ENCODE assay signal across 20 cellular contexts in the genomic region with DNA sequence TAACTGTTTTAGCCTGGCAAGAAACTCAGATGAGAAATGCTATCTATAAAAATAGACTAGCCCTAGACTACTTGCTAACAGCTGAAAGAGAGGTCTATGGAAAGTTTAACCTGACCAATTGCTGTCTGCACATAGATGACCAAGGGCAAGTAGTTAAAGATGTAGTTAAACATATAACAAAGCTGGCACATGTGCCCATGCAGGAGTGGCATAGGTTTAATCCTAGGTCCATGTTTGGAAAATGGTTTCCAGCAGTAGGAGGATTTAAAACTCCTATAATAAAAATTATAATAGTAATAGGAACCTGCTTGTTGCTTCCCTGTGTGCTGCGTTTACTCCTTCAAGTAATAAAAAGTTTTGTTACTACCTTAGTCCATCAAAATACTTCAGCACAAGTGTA. TPM values are rescaled to one million over a fixed set of nuclear protein-coding genes. Genes with fewer than 3 reads are reported as not detected.
"Had no signal": no experiment of that assay in that cellular context is flagged by ENCODE, and none has a peak within 500 bp of the region (broad histone marks: within the 10 kb centered on the region; RNA-seq: fewer than 3 reads in every experiment).

No MANE protein-coding gene starts in this region.

- H3K9me3 ChIP-seq: MG63, SJCRH30 had no signal

- H3K27ac ChIP-seq: RWPE1, SJCRH30 had no signal

- H3K4me1 ChIP-seq: SJCRH30 had no signal

- H3K36me3 ChIP-seq: MG63, SJCRH30 had no signal

- H3K27me3 ChIP-seq: MG63, SJCRH30 had no signal

- DNase-seq: Karpas-422, KG1, MG63, NCI-H1092, NCI-H1105 treated with DMSO at 0.1 percent for 48 hours, NCI-H1417 treated with DMSO at 0.1 percent for 48 hours, NCI-H1694 treated with DMSO at 0.1 percent for 48 hours, NCI-H1930, NCI-H2081, NCI-H2107, NCI-H2227 treated with DMSO at 0.1 percent for 48 hours, NCI-H524, NCI-H774, SHP77 treated with DMSO at 0.1 percent for 48 hours, SJCRH30 had no signal

- ATAC-seq: Panc1, PC-3, SK-N-SH treated with all-trans-retinoic acid at 6 μM for 48 hours had no signal

- H3K4me3 ChIP-seq: MG63, SJCRH30 had no signal

RNA-seq across cellular contexts. Expression of a gene that starts 51.2 kb away (rescaled TPM):
- total RNA-seq: OCI-LY7, SJCRH30 had no signal
